In genomic region chr15:65389226-65389625, GRCh38 we compare ENCODE assay signal across 21 cellular contexts. TPM values are rescaled to one million over a fixed set of nuclear protein-coding genes. Genes with fewer than 3 reads are reported as not detected.
A peak's percentile ranks its signal among the peaks of the same experiment; 100 is the strongest.
DNase-seq lines count a peak whose midpoint lies in the region; ATAC-seq, FAIRE-seq and TF ChIP-seq lines count a peak whose summit lies in the region.
"Had no signal": no experiment of that assay in that cellular context is flagged by ENCODE, and none has a peak within 500 bp of the region (broad histone marks: within the 10 kb centered on the region; RNA-seq: fewer than 3 reads in every experiment).

No MANE protein-coding gene starts in this region.

- no peak overlapping the region for H3K4me3 ChIP-seq in H7 (ENCODE audit: insufficient read depth, low read depth, low read length)
- no peak overlapping the region for H3K4me3 ChIP-seq in kidney (ENCODE audit: low read length in 2 of 2)
- H3K4me3 ChIP-seq: GM23338, HAP-1 had no signal

- ATAC-seq in GM19455 (IDR thresholded peaks at IDR 0.05; ENCODE audit: unreplicated experiment), result no peak
- ATAC-seq: GM23338 had no signal

- no peak overlapping the region for H3K4me3 Mint-ChIP-seq in endothelial cell (ENCODE audit: unreplicated experiment)
- H3K4me3 Mint-ChIP-seq: CD4-positive, alpha-beta memory T cell; GM23338; HFFc6 had no signal

- no peak overlapping the region for H3K9ac ChIP-seq in kidney (ENCODE audit: low read length in 2 of 2)

- H3K4me1 Mint-ChIP-seq in endothelial cell (ENCODE audit: unreplicated experiment), result peaks cover 9% of the 10 kb centered on the region

- H3K4me1 ChIP-seq in kidney (ENCODE audit: control insufficient read depth in 1 of 2, insufficient read depth in 1 of 2, low read depth in 1 of 2, low read length in 2 of 2), result peaks cover 5 to 13% of the 10 kb centered on the region in 2 donors

- H3K27ac Mint-ChIP-seq in endothelial cell (ENCODE audit: unreplicated experiment), result no peak overlapping the region
- H3K27ac Mint-ChIP-seq: CD4-positive, alpha-beta memory T cell; GM23338; HFFc6 had no signal

- no peaks in the 10 kb centered on the region for H3K9me3 ChIP-seq in kidney (ENCODE audit: control insufficient read depth in 1 of 2, low read length in 2 of 2)
- H3K9me3 ChIP-seq: HAP-1 had no signal

- no peak for FAIRE-seq in kidney (lab: Jason Lieb, UNC)
- FAIRE-seq in RCC 7860 (lab: Jason Lieb, UNC), result no peak
- FAIRE-seq: G401.6, GM12892, GM19239 had no signal

- H3K27ac ChIP-seq in kidney (ENCODE audit: low read depth in 2 of 2, low read length in 2 of 2), result no peak overlapping the region

- H3K36me3 ChIP-seq in H7 (replicated peaks; ENCODE audit: control insufficient read depth, insufficient read depth, low read length) (no peaks in the 10 kb centered on the region; the same call in none of the 2 replicates), kidney (ENCODE audit: control insufficient read depth in 1 of 2, insufficient read depth in 2 of 2, low read length in 2 of 2) (no peaks in the 10 kb centered on the region)
- H3K36me3 ChIP-seq: HAP-1 had no signal

- no peaks in the 10 kb centered on the region for H3K27me3 ChIP-seq in H7 (ENCODE audit: control insufficient read depth, insufficient read depth, low read length)

- H3K36me3 Mint-ChIP-seq in endothelial cell (ENCODE audit: low read depth, unreplicated experiment), result peaks cover 4% of the 10 kb centered on the region
- H3K36me3 Mint-ChIP-seq: CD4-positive, alpha-beta memory T cell had no signal

- peaks cover 18% of the 10 kb centered on the region for H3K27me3 Mint-ChIP-seq in endothelial cell (ENCODE audit: unreplicated experiment)

- peak; percentile 46 for DNase-seq in ELF-1 (ENCODE audit: low read depth, low spot score)
- peak; percentile 48 for DNase-seq in H7
- DNase-seq in kidney, result peak; percentile 22
- no peak for DNase-seq in RCC 7860 (ENCODE audit: low spot score)
- DNase-seq in endothelial cell (ENCODE audit: low spot score), result no peak
- DNase-seq: C1 segment of cervical spinal cord; Calu3; CD4-positive, alpha-beta memory T cell; COR-L47; DMS53; DMS79 treated with DMSO at 0.1 percent for 48 hours; HFFc6 had no signal

- intact Hi-C loops in kidney (cut with DNase I), result loop anchor here (5.0 kb wide), 1 partner anchor 72 kb away; no protein-coding TSS in a partner anchor

- H3K9me3 Mint-ChIP-seq in endothelial cell (ENCODE audit: unreplicated experiment), result no peaks in the 10 kb centered on the region
- H3K9me3 Mint-ChIP-seq: GM23338, HFFc6 had no signal

- TF ChIP-seq CTCF in kidney (IDR thresholded peaks at IDR 0.05; ENCODE audit: borderline replicate concordance, extremely low read depth, insufficient read depth) (no peak), endothelial cell (IDR thresholded peaks at IDR 0.05; ENCODE audit: unreplicated experiment) (no peak)

RNA-seq across cellular contexts. Expression of gene IGDCC3, which starts 11.4 kb away (rescaled TPM):
- total RNA-seq in H7 (2014; rRNA removed; shearing (Covaris generic)), result 38.3 and 39.7 TPM in 2 replicates
- total RNA-seq in kidney, result 0.22 TPM
- 0.49 TPM for polyA plus RNA-seq in kidney (ENCODE audit: insufficient read depth, low read depth, low replicate concordance)
- total RNA-seq in endothelial cell (ENCODE audit: unreplicated experiment), result 538 TPM
- total RNA-seq: Calu3; CD4-positive, alpha-beta memory T cell; Daoy; H4; HFFc6 had no signal
- polyA plus RNA-seq: BJ; CD4-positive, alpha-beta memory T cell had no signal

RNA-seq across cellular contexts. Expression of gene IGDCC4, which starts 33.5 kb away (rescaled TPM):
- 7.4 and 10.6 TPM in 2 replicates for total RNA-seq in H7 (2014; rRNA removed; shearing (Covaris generic))
- total RNA-seq in kidney (4.3 TPM), endothelial cell (ENCODE audit: unreplicated experiment) (4.2 TPM)
- polyA plus RNA-seq in kidney (ENCODE audit: insufficient read depth, low read depth, low replicate concordance), result 0.17 TPM

Comparison
In these comparisons a context has a peak if more than half of its experiments do, and no peak if none do; other contexts are left out.
1. DNase-seq: peak in ELF-1 (single experiment), H7 (single experiment) and kidney (single experiment); none in RCC 7860 (single experiment) and endothelial cell (single experiment).
2. RNA of gene IGDCC3, which starts 11.4 kb away (total RNA-seq): 538 TPM in endothelial cell (single experiment) and 38.3 to 39.7 TPM in H7; 0.22 TPM in kidney (single experiment); every median in the first group is over 10 times any median in the second.